In genomic region chr9:122036408-122036807, GRCh38 we compare ENCODE assay signal across 26 cellular contexts.
"Had no signal": no experiment of that assay in that cellular context is flagged by ENCODE, and none has a peak within 500 bp of the region (broad histone marks: within the 10 kb centered on the region; RNA-seq: fewer than 3 reads in every experiment).

No MANE protein-coding gene starts in this region.

- H3K79me2 ChIP-seq: hepatocyte, parathyroid adenoma had no signal

- H3K4me1 ChIP-seq: neural progenitor cell, testis had no signal

- H3K4me2 ChIP-seq: hepatocyte, neural progenitor cell had no signal

- H3K27ac Mint-ChIP-seq: memory B cell; naive B cell; nephron; progenitor cell of endocrine pancreas; stimulated activated memory B cell treated with anti-CD40 and anti-IgM and Interleukin-4, amounts not matched to agents 10 μg/mL and 1 μg/mL and 100 μg/mL, for 72 hours; type B pancreatic cell had no signal

- H3K36me3 ChIP-seq: neural progenitor cell had no signal

- H3K9ac ChIP-seq: neural progenitor cell, parathyroid adenoma had no signal

- DNase-seq: cortex of kidney; effector CD4-positive, alpha-beta T cell; heart left ventricle; kidney; mucosa of descending colon; naive B cell; sigmoid colon; spleen; stimulated activated CD4-positive, alpha-beta T cell treated with anti-CD3 and anti-CD28 coated beads, Interleukin-4, amount 100 ng/mL, for 4 hours; stimulated activated naive CD8-positive, alpha-beta T cell treated with anti-CD3 and anti-CD28 coated beads, Interleukin-15, Interleukin-2, amounts not matched to agents 100 U/mL and 50 U/mL, for 24 hours; substantia nigra; testis; tibial artery had no signal

- H3K4me3 Mint-ChIP-seq: memory B cell; naive B cell; nephron; neural progenitor cell; stimulated activated memory B cell treated with anti-CD40 and anti-IgM and Interleukin-4, amounts not matched to agents 10 μg/mL and 1 μg/mL and 100 μg/mL, for 72 hours; type B pancreatic cell had no signal

- H3K9me3 Mint-ChIP-seq: memory B cell; naive B cell; nephron; neural progenitor cell; stimulated activated memory B cell treated with anti-CD40 and anti-IgM and Interleukin-4, amounts not matched to agents 10 μg/mL and 1 μg/mL and 100 μg/mL, for 72 hours; type B pancreatic cell had no signal

- H2AFZ ChIP-seq: hepatocyte, neural progenitor cell, parathyroid adenoma had no signal

- H3K9me3 ChIP-seq: gastroesophageal sphincter, heart left ventricle, mucosa of descending colon, right atrium auricular region, sigmoid colon, spleen, testis, tibial artery had no signal

- H3K27me3 Mint-ChIP-seq: progenitor cell of endocrine pancreas; stimulated activated memory B cell treated with anti-CD40 and anti-IgM and Interleukin-4, amounts not matched to agents 10 μg/mL and 1 μg/mL and 100 μg/mL, for 72 hours; type B pancreatic cell had no signal

- H3K27ac ChIP-seq: foreskin keratinocyte, gastroesophageal sphincter, heart left ventricle, hepatocyte, neural progenitor cell, parathyroid adenoma, right atrium auricular region, sigmoid colon, spleen, testis, tibial artery had no signal

- H3K27me3 ChIP-seq: foreskin keratinocyte, gastroesophageal sphincter, heart left ventricle, hepatocyte, neural progenitor cell, right atrium auricular region, sigmoid colon, spleen, testis, tibial artery had no signal

- FAIRE-seq: kidney had no signal

- ATAC-seq: gastroesophageal sphincter; heart left ventricle; left lobe of liver; mucosa of descending colon; stimulated activated memory B cell treated with anti-CD40 and anti-IgM and Interleukin-4, amounts not matched to agents 10 μg/mL and 1 μg/mL and 100 μg/mL, for 72 hours; stimulated activated naive CD8-positive, alpha-beta T cell treated with anti-CD3 and anti-CD28 coated beads, Interleukin-15, Interleukin-2, amounts not matched to agents 100 U/mL and 50 U/mL, for 24 hours had no signal

- H3K4me3 ChIP-seq: gastroesophageal sphincter, heart left ventricle, hepatocyte, lung, mucosa of descending colon, neural progenitor cell, right atrium auricular region, sigmoid colon, spleen, testis, tibial artery had no signal
